ENCODE assay signal across 21 cellular contexts in the genomic region with DNA sequence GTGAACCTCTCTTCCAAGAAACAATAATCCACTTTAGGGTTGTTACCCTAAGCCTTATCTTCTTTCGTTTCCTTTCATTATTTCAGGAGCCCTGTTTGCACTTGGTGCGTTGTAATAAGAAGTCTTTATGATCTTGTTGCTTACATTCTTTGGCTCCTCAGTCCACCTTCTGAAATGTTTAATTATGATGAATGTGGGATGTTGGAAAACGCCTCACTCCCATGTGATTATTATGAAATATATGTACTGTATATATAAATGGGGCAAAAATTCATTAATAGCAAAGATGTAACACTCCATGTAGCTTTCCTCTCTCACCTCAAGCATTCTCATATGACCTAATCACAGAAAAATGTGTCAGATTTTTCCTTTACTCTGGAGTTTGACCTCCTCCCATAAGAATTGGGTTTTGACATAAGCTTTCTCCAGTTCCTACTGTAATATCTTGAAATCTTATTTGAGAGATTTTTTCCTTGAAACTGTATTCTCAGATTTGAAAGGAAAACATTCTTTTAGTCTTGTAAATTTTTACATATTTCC.
DNase-seq lines count a peak whose midpoint lies in the region; ATAC-seq and TF ChIP-seq lines count a peak whose summit lies in the region.
"Had no signal": no experiment of that assay in that cellular context is flagged by ENCODE, and none has a peak within 500 bp of the region (broad histone marks: within the 10 kb centered on the region; RNA-seq: fewer than 3 reads in every experiment).

No MANE protein-coding gene starts in this region.

- H3K9ac ChIP-seq in fibroblast of lung (ENCODE audit: insufficient read depth, low read length) (no peak overlapping the region), Karpas-422 (ENCODE audit: low read length) (no peak overlapping the region)

- no peaks in the 10 kb centered on the region for H4K20me1 ChIP-seq in fibroblast of lung (ENCODE audit: control insufficient read depth, extremely low read depth, insufficient read depth, low read length)
- H4K20me1 ChIP-seq in Karpas-422 (ENCODE audit: insufficient read depth, low read depth, low read length), result no peaks in the 10 kb centered on the region

- H2AFZ ChIP-seq in fibroblast of lung (ENCODE audit: low read length) (no peak overlapping the region), Karpas-422 (ENCODE audit: low read length) (no peak overlapping the region)

- H3K9me2 ChIP-seq in Karpas-422 (replicated peaks; ENCODE audit: insufficient read depth, low read length), result no peaks in the 10 kb centered on the region

- POLR2A ChIA-PET in HEK293 (lab: Yijun Ruan, JAX), result no interaction called here

- H3K4me2 ChIP-seq in fibroblast of lung (ENCODE audit: extremely low read depth, insufficient read depth, low read length) (no peak overlapping the region), Karpas-422 (ENCODE audit: low read depth, low read length, poor library complexity, severe bottlenecking) (no peak overlapping the region)

- CTCF ChIA-PET in HEK293 (lab: Yijun Ruan, JAX), result interaction anchor here (0.7 kb wide), 1 partner anchor 59 kb away, joined by 3 read pairs; no protein-coding TSS in a partner anchor

- H3K79me2 ChIP-seq in fibroblast of lung (ENCODE audit: control insufficient read depth, insufficient read depth, low read length) (no peaks in the 10 kb centered on the region), Karpas-422 (ENCODE audit: low read length) (no peaks in the 10 kb centered on the region)

- H3K9me3 ChIP-seq in HEK293 (ENCODE audit: control insufficient read depth, insufficient read depth, low read depth, low read length) (no peaks in the 10 kb centered on the region), RWPE2 (ENCODE audit: severe bottlenecking) (no peaks in the 10 kb centered on the region), fibroblast of lung (ENCODE audit: control insufficient read depth, insufficient read depth, low read depth, low read length) (no peaks in the 10 kb centered on the region), Karpas-422 (ENCODE audit: low read length) (no peaks in the 10 kb centered on the region)
- H3K9me3 ChIP-seq: heart left ventricle, spleen, stomach had no signal

- H3K36me3 ChIP-seq in HEK293 (ENCODE audit: control insufficient read depth in 2 of 2, insufficient read depth in 1 of 2, low read length in 2 of 2) (no peaks in the 10 kb centered on the region), RWPE2 (ENCODE audit: low read depth) (no peaks in the 10 kb centered on the region), fibroblast of lung (ENCODE audit: control insufficient read depth, insufficient read depth, low read length) (no peaks in the 10 kb centered on the region), Karpas-422 (ENCODE audit: insufficient read depth, low read length) (no peaks in the 10 kb centered on the region)
- H3K36me3 ChIP-seq: heart left ventricle, spleen, stomach had no signal

- H3K27me3 Mint-ChIP-seq in type B pancreatic cell, result no peaks in the 10 kb centered on the region
- H3K27me3 Mint-ChIP-seq: T-cell had no signal

- TF ChIP-seq CTCF in HEK293 (tag by site-specific recombination; IDR thresholded peaks at IDR 0.05) (no peak), RWPE2 (IDR thresholded peaks at IDR 0.05; ENCODE audit: poor library complexity, severe bottlenecking) (no peak), fibroblast of lung (conservative IDR thresholded peaks at IDR 0.05 in 1 of 2, IDR thresholded peaks at IDR 0.05 in 1 of 2; ENCODE audit: low read depth in 1 of 2, low read length in 2 of 2) (no peak), type B pancreatic cell (conservative IDR thresholded peaks at IDR 0.05) (no peak)

- H3K27ac Mint-ChIP-seq in type B pancreatic cell, result no peak overlapping the region
- H3K27ac Mint-ChIP-seq: activated naive CD4-positive, alpha-beta T cell treated with anti-CD3 and anti-CD28 coated beads, Interleukin-2, amount 50 U/mL, for 72 hours; brain; IgD-negative memory B cell; T-cell had no signal

- H3K9me3 Mint-ChIP-seq in type B pancreatic cell, result no peaks in the 10 kb centered on the region
- H3K9me3 Mint-ChIP-seq: brain, IgD-negative memory B cell, T-cell had no signal

- ATAC-seq in RWPE2 (ENCODE audit: low read depth) (peak; percentile 51; the same call in 2 of the 3 replicates), HG03342 (IDR thresholded peaks at IDR 0.05; ENCODE audit: unreplicated experiment) (no peak)
- ATAC-seq: activated naive CD4-positive, alpha-beta T cell treated with anti-CD3 and anti-CD28 coated beads, Interleukin-2, amount 50 U/mL, for 72 hours; heart left ventricle; T-cell had no signal

- no peak overlapping the region for H3K4me3 ChIP-seq in HEK293 (ENCODE audit: low read depth, low read length)
- no peak overlapping the region for H3K4me3 ChIP-seq in RWPE2 (ENCODE audit: severe bottlenecking)
- H3K4me3 ChIP-seq in fibroblast of lung (replicated peaks in 1 of 4; ENCODE audit: control extremely low read depth in 1 of 4, insufficient read depth in 1 of 4, low read depth in 3 of 4, low read length in 4 of 4), result no peak overlapping the region
- H3K4me3 ChIP-seq in Karpas-422 (ENCODE audit: low read length), result no peak overlapping the region
- H3K4me3 ChIP-seq: coronary artery, heart left ventricle, spleen, stomach had no signal

- H3K4me3 Mint-ChIP-seq in type B pancreatic cell, result no peak overlapping the region
- H3K4me3 Mint-ChIP-seq: brain, IgD-negative memory B cell, T-cell had no signal

- H3K4me1 Mint-ChIP-seq in type B pancreatic cell (ENCODE audit: unreplicated experiment), result peaks cover 16% of the 10 kb centered on the region
- H3K4me1 Mint-ChIP-seq: IgD-negative memory B cell, T-cell had no signal

- peaks cover 24% of the 10 kb centered on the region for H3K4me1 ChIP-seq in HEK293 (ENCODE audit: control insufficient read depth, insufficient read depth, low read length)
- peaks cover 31% of the 10 kb centered on the region for H3K4me1 ChIP-seq in RWPE2 (ENCODE audit: insufficient read depth, poor library complexity, severe bottlenecking)
- no peaks in the 10 kb centered on the region for H3K4me1 ChIP-seq in fibroblast of lung (ENCODE audit: control insufficient read depth, extremely low read depth, insufficient read depth, low read length)
- H3K4me1 ChIP-seq in Karpas-422 (ENCODE audit: low read length), result no peaks in the 10 kb centered on the region
- H3K4me1 ChIP-seq: heart left ventricle, spleen, stomach had no signal

- DNase-seq in A172 (ENCODE audit: low spot score), result peak; percentile 59
- DNase-seq in RWPE2 (ENCODE audit: low spot score), result no peak
- peak; percentile 8 to 46 for DNase-seq in fibroblast of lung (ENCODE audit: low read depth in 2 of 2)
- DNase-seq in Karpas-422, result no peak
- DNase-seq in NCI-H2107 (lab: John Stamatoyannopoulos, UW), result no peak
- no peak for DNase-seq in type B pancreatic cell (ENCODE audit: extremely low spot score, unreplicated experiment)
- DNase-seq: 8988T; heart left ventricle; NCI-H2081; NCI-H510A treated with DMSO at 0.1 percent for 48 hours; SHP77 treated with DMSO at 0.1 percent for 48 hours; spleen; stimulated activated CD4-positive, alpha-beta T cell treated with anti-CD3 and anti-CD28 coated beads, Interleukin-4, amount 100 ng/mL, for 4 hours; stomach; T-cell had no signal

- no peaks in the 10 kb centered on the region for H3K27me3 ChIP-seq in RWPE2 (ENCODE audit: insufficient read depth, poor library complexity, severe bottlenecking)
- no peaks in the 10 kb centered on the region for H3K27me3 ChIP-seq in fibroblast of lung (ENCODE audit: control insufficient read depth, insufficient read depth, low read length)
- H3K27me3 ChIP-seq in Karpas-422 (ENCODE audit: low read length), result no peaks in the 10 kb centered on the region
- H3K27me3 ChIP-seq: spleen, stomach had no signal

- H3K36me3 Mint-ChIP-seq in type B pancreatic cell, result no peaks in the 10 kb centered on the region
- H3K36me3 Mint-ChIP-seq: activated naive CD4-positive, alpha-beta T cell treated with anti-CD3 and anti-CD28 coated beads, Interleukin-2, amount 50 U/mL, for 72 hours; brain; IgD-negative memory B cell; T-cell had no signal

- H3K27ac ChIP-seq in HEK293 (ENCODE audit: extremely low read depth, low read depth, low read length) (no peak overlapping the region), RWPE2 (ENCODE audit: poor library complexity, severe bottlenecking) (peak overlapping the region; percentile 16), fibroblast of lung (ENCODE audit: insufficient read depth, low read length) (no peak overlapping the region), Karpas-422 (ENCODE audit: low read length) (no peak overlapping the region)
- H3K27ac ChIP-seq: coronary artery, heart left ventricle, spleen, stomach had no signal

TF ChIP-seq in HEK293, 187 proteins besides CTCF, POLR2A, EP300 and RAD21:
- TF ChIP-seq ZBTB17 (tag by site-specific recombination; IDR thresholded peaks at IDR 0.05) (peak; percentile 13; the same call in 1 of the 2 replicates), ZNF837 (tag by site-specific recombination; IDR thresholded peaks at IDR 0.05) (no peak)

Comparison
In these comparisons a context has a peak if more than half of its experiments do, and no peak if none do; other contexts are left out.
1. DNase-seq: peak in A172 (single experiment) and fibroblast of lung (2 of 2); none in RWPE2 (single experiment), Karpas-422 (single experiment), NCI-H2107 (single experiment) and type B pancreatic cell (single experiment).